Comparison of ENCODE assay signal across 1 cellular context in the genomic region with DNA sequence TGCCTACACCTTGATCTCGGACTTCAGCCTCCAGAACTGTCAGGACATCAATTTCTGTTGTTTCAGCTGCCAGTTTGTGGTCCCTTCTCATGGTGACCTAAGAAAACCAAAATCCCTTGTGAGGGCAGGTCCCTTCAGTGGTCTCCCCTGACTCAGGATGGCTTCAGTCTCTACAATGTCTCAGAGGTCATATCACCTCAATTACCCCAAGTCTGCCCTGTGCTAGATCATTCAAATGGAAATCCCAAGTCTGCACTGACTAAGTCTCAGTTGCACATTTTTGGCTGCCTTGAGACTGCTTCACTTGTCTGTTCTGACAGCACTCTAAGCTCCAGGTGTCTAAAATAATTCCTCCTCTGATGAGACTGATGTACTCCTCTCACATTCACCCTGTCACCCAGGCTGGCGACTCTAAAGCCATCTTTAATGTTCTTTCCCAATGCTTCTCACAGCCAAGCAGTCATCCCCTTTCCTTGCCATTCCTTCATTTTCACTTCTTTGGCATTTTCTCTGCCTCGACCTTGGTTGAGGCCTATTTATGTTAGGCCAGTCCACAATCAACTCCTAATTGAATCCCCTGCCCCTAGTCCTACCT.
TF ChIP-seq lines count a peak whose summit lies in the region.

No MANE protein-coding gene starts in this region.

TF ChIP-seq in IMR-90, 13 proteins besides CTCF, POLR2A, EP300 and RAD21:
- TF ChIP-seq SMC3 (IDR thresholded peaks at IDR 0.05; ENCODE audit: low read depth, low read length), result no peak
- TF ChIP-seq MAFK (IDR thresholded peaks at IDR 0.05; ENCODE audit: low read depth, low read length), result no peak
- TF ChIP-seq RCOR1 (IDR thresholded peaks at IDR 0.05; ENCODE audit: insufficient replicate concordance, low read length), result no peak
- TF ChIP-seq FOS (IDR thresholded peaks at IDR 0.05; ENCODE audit: low read depth, low read length), result no peak
- TF ChIP-seq NFE2L2 (IDR thresholded peaks at IDR 0.05; ENCODE audit: low read depth, low read length), result no peak
- TF ChIP-seq, protein P1, sequence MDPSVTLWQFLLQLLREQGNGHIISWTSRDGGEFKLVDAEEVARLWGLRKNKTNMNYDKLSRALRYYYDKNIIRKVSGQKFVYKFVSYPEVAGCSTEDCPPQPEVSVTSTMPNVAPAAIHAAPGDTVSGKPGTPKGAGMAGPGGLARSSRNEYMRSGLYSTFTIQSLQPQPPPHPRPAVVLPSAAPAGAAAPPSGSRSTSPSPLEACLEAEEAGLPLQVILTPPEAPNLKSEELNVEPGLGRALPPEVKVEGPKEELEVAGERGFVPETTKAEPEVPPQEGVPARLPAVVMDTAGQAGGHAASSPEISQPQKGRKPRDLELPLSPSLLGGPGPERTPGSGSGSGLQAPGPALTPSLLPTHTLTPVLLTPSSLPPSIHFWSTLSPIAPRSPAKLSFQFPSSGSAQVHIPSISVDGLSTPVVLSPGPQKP (IDR thresholded peaks at IDR 0.05; ENCODE audit: borderline replicate concordance, low read depth, low read length), result no peak
- no peak for TF ChIP-seq CEBPB (IDR thresholded peaks at IDR 0.05; ENCODE audit: low read depth, low read length)
- TF ChIP-seq MAZ (IDR thresholded peaks at IDR 0.05; ENCODE audit: borderline replicate concordance, low read depth, low read length), result no peak
- TF ChIP-seq, protein P2, sequence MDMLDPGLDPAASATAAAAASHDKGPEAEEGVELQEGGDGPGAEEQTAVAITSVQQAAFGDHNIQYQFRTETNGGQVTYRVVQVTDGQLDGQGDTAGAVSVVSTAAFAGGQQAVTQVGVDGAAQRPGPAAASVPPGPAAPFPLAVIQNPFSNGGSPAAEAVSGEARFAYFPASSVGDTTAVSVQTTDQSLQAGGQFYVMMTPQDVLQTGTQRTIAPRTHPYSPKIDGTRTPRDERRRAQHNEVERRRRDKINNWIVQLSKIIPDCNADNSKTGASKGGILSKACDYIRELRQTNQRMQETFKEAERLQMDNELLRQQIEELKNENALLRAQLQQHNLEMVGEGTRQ (IDR thresholded peaks at IDR 0.05; ENCODE audit: low read depth, low read length), result no peak
- no peak for TF ChIP-seq BHLHE40 (IDR thresholded peaks at IDR 0.05; ENCODE audit: low read depth, low read length)
- no peak for TF ChIP-seq RFX5 (IDR thresholded peaks at IDR 0.05; ENCODE audit: low read depth, low read length)
- TF ChIP-seq CHD1 (IDR thresholded peaks at IDR 0.05; ENCODE audit: low read depth, low read length), result no peak
- no peak for TF ChIP-seq MXI1 (IDR thresholded peaks at IDR 0.05; ENCODE audit: borderline replicate concordance, low read depth, low read length)
TF ChIP-seq in IMR-90: peak in this region for 0.
